8 cellular contexts compared by ENCODE assay signal in genomic region chr2:241859436-241860183, GRCh38. TPM values are rescaled to one million over a fixed set of nuclear protein-coding genes. Genes with fewer than 3 reads are reported as not detected.
A peak's percentile ranks its signal among the peaks of the same experiment; 100 is the strongest.
DNase-seq lines count a peak whose midpoint lies in the region; ATAC-seq, FAIRE-seq and TF ChIP-seq lines count a peak whose summit lies in the region.

No MANE protein-coding gene starts in this region.

- H3K4me1 ChIP-seq in SJCRH30 = peaks cover 25% of the 10 kb centered on the region
- no peaks in the 10 kb centered on the region for H3K4me1 ChIP-seq in breast epithelium
- H3K4me1 ChIP-seq in mesenchymal stem cell (ENCODE audit: control insufficient read depth, insufficient read depth, low read depth, low read length) = no peaks in the 10 kb centered on the region

- no peak overlapping the region for H3K23ac ChIP-seq in mesenchymal stem cell (ENCODE audit: low read length in 2 of 2)

- H3K4ac ChIP-seq in mesenchymal stem cell (ENCODE audit: low read depth in 1 of 2, low read length in 2 of 2) = no peak overlapping the region

- H2AFZ ChIP-seq in mesenchymal stem cell (ENCODE audit: low read depth, low read length) = no peak overlapping the region

- H3K4me3 ChIP-seq in SJCRH30 = peak overlapping the region; percentile 34
- peak overlapping the region; percentile 26 to 59 (median 30) for H3K4me3 ChIP-seq in breast epithelium
- peak overlapping the region in 1 of 2 experiments; percentile 66 for H3K4me3 ChIP-seq in mesenchymal stem cell (ENCODE audit: insufficient read depth in 1 of 2, low read depth in 1 of 2, low read length in 2 of 2)

- H3K27me3 ChIP-seq in SJCRH30 (no peaks in the 10 kb centered on the region), breast epithelium (peaks cover 0 to 26% of the 10 kb centered on the region in 2 donors), mesenchymal stem cell (ENCODE audit: control insufficient read depth in 1 of 2, insufficient read depth in 1 of 2, low read length in 2 of 2) (peaks cover 5 to 59% of the 10 kb centered on the region in 2 experiments)

- H2BK120ac ChIP-seq in mesenchymal stem cell (ENCODE audit: low read depth, low read length) = no peak overlapping the region

- no peak overlapping the region for H2AK5ac ChIP-seq in mesenchymal stem cell (ENCODE audit: low read length, severe bottlenecking)

- H3K4me2 ChIP-seq in mesenchymal stem cell (ENCODE audit: low read length, poor library complexity, severe bottlenecking) = no peak overlapping the region

- H3K14ac ChIP-seq in mesenchymal stem cell (ENCODE audit: low read length in 2 of 2) = no peak overlapping the region

- peak overlapping the region; percentile 29 for H3K27ac ChIP-seq in SJCRH30
- H3K27ac ChIP-seq in breast epithelium = peak overlapping the region; percentile 71 to 84
- H3K27ac ChIP-seq in mesenchymal stem cell (ENCODE audit: low read length, poor library complexity, severe bottlenecking) = no peak overlapping the region

- no peak overlapping the region for H4K91ac ChIP-seq in mesenchymal stem cell (ENCODE audit: low read length)

- peak overlapping the region; percentile 47 to 49 for H3K4me3 Mint-ChIP-seq in CD14-positive monocyte

- no peak overlapping the region for H2BK15ac ChIP-seq in mesenchymal stem cell (ENCODE audit: low read depth, poor library complexity, severe bottlenecking)

- peaks cover 12% of the 10 kb centered on the region for H3K4me1 Mint-ChIP-seq in CD14-positive monocyte

- H3K79me1 ChIP-seq in mesenchymal stem cell (replicated peaks; ENCODE audit: low read length, poor library complexity, severe bottlenecking) = no peaks in the 10 kb centered on the region

- peaks cover 15 to 39% (median 22%) of the 10 kb centered on the region in 3 donors for H3K27me3 Mint-ChIP-seq in CD14-positive monocyte (ENCODE audit: low read depth in 3 of 3)

- no peaks in the 10 kb centered on the region for H3K36me3 Mint-ChIP-seq in CD14-positive monocyte

- no peak overlapping the region for H2BK12ac ChIP-seq in mesenchymal stem cell (ENCODE audit: low read length in 2 of 2)

- no peaks in the 10 kb centered on the region for H3K36me3 ChIP-seq in SJCRH30
- H3K36me3 ChIP-seq in breast epithelium = no peaks in the 10 kb centered on the region
- no peaks in the 10 kb centered on the region for H3K36me3 ChIP-seq in mesenchymal stem cell (ENCODE audit: control insufficient read depth in 1 of 2, insufficient read depth in 2 of 2, low read depth in 1 of 2, low read length in 2 of 2)

- no peak overlapping the region for H3K18ac ChIP-seq in mesenchymal stem cell (ENCODE audit: low read depth in 1 of 2, low read length in 2 of 2)

- peaks cover 4% of the 10 kb centered on the region; the same call in 1 of the 2 replicates for H3K9me3 ChIP-seq in SJCRH30 (replicated peaks)
- no peaks in the 10 kb centered on the region for H3K9me3 ChIP-seq in breast epithelium
- H3K9me3 ChIP-seq in mesenchymal stem cell (ENCODE audit: control insufficient read depth, low read length) = no peaks in the 10 kb centered on the region

- no peak for FAIRE-seq in H54 (lab: Jason Lieb, UNC)

- no peak overlapping the region for H2BK5ac ChIP-seq in mesenchymal stem cell (ENCODE audit: low read depth, low read length, poor library complexity, severe bottlenecking)

- peak overlapping the region; percentile 75 for H3K9ac ChIP-seq in mesenchymal stem cell (ENCODE audit: low read length)

- no peak overlapping the region for H4K8ac ChIP-seq in mesenchymal stem cell (ENCODE audit: low read length)

- TF ChIP-seq CTCF in CD14-positive monocyte (IDR thresholded peaks at IDR 0.05) = no peak
- TF ChIP-seq CTCF in breast epithelium (IDR thresholded peaks at IDR 0.05) = peak in 1 of 3 donors; percentile 11

- DNase-seq in CD14-positive monocyte (ENCODE audit: low spot score) = peak; percentile 43
- DNase-seq in SJCRH30 = peak; percentile 59 to 73
- no peak for DNase-seq in breast epithelium (ENCODE audit: low spot score in 2 of 2)
- DNase-seq in mesenchymal stem cell = no peak
- DNase-seq in stimulated activated CD8-positive, alpha-beta memory T cell treated with anti-CD3 and anti-CD28 coated beads, Interleukin-7, amount 100 ng/mL, for 48 hours (ENCODE audit: extremely low read depth in 1 of 2, low read depth in 1 of 2) = peak; percentile 48 to 72
- no peak for DNase-seq in H54 (ENCODE audit: insufficient read length, low spot score)

- peaks cover 0 to 9% (median 3%) of the 10 kb centered on the region in 7 donors for H3K9me3 Mint-ChIP-seq in CD14-positive monocyte

- no peak for TF ChIP-seq POLR2A in breast epithelium (IDR thresholded peaks at IDR 0.05)
- TF ChIP-seq POLR2A in H54 (IDR thresholded peaks at IDR 0.05; ENCODE audit: low read depth, low read length) = no peak

- ATAC-seq in GM21528 (IDR thresholded peaks at IDR 0.05; ENCODE audit: low FRiP score, unreplicated experiment) (peak; percentile 48), GM18873 (IDR thresholded peaks at IDR 0.05; ENCODE audit: low FRiP score, unreplicated experiment) (no peak)

- peak overlapping the region in 4 of 7 donors; percentile 3 to 61 (median 52) for H3K27ac Mint-ChIP-seq in CD14-positive monocyte

- intact Hi-C loops in CD14-positive monocyte (cut with micrococcal nuclease) = no loop called here
- intact Hi-C loops in breast epithelium (cut with DNase I; ENCODE audit: low total_unique reads) = no loop called here

- 87% methylated on average over 29 of the region's 30 CpGs for WGBS in mesenchymal stem cell

RNA-seq across cellular contexts. Expression of gene PDCD1, which starts 0.9 kb away (rescaled TPM):
- polyA plus RNA-seq in CD14-positive monocyte = under 1 TPM in 1 of 2 donors, not detected in 1; 0.08 TPM
- 0.08 and 0.28 TPM in 2 replicates for total RNA-seq in SJCRH30 (2014; rRNA removed; shearing (Covaris generic))
- under 1 TPM; 0.16 to 0.88 (median 0.33) TPM for total RNA-seq in breast epithelium
- polyA plus RNA-seq in mesenchymal stem cell (2013, experiment 1 of 2) = not detected
- polyA plus RNA-seq in mesenchymal stem cell (2013, experiment 2 of 2) = not detected

RNA-seq across cellular contexts. Expression of gene RTP5, which starts 9.9 kb away (rescaled TPM):
- polyA plus RNA-seq in CD14-positive monocyte = not detected
- not detected in 2 replicates for total RNA-seq in SJCRH30 (2014; rRNA removed; shearing (Covaris generic))
- under 1 TPM in 1 of 3 donors, not detected in 2; 0.15 TPM for total RNA-seq in breast epithelium
- polyA plus RNA-seq in mesenchymal stem cell (2013, experiment 1 of 2) = not detected
- polyA plus RNA-seq in mesenchymal stem cell (2013, experiment 2 of 2) = not detected

RNA-seq across cellular contexts. Expression of gene NEU4, which starts 50.6 kb away (rescaled TPM):
- under 1 TPM; 0.26 to 0.99 TPM for polyA plus RNA-seq in CD14-positive monocyte
- total RNA-seq in SJCRH30 (2014; rRNA removed; shearing (Covaris generic)) = 6.8 and 7.5 TPM in 2 replicates
- 1 to 10 TPM in 1 of 3 donors, under 1 TPM in 2; 0.33 to 3.0 (median 0.44) TPM for total RNA-seq in breast epithelium
- polyA plus RNA-seq in mesenchymal stem cell (2013, experiment 1 of 2) = not detected
- polyA plus RNA-seq in mesenchymal stem cell (2013, experiment 2 of 2) = 0.11 TPM

Comparison
In these comparisons a context has a peak if more than half of its experiments do, and no peak if none do; other contexts are left out.
1. DNase-seq: peak in CD14-positive monocyte (single experiment), SJCRH30 (2 of 2) and stimulated activated CD8-positive, alpha-beta memory T cell treated with anti-CD3 and anti-CD28 coated beads, Interleukin-7, amount 100 ng/mL, for 48 hours (2 of 2); none in breast epithelium (0 of 2), mesenchymal stem cell (single experiment) and H54 (single experiment).